In genomic region chr17:970388-970768, GRCh38 we compare ENCODE assay signal across 13 cellular contexts. TPM values are rescaled to one million over a fixed set of nuclear protein-coding genes. Genes with fewer than 3 reads are reported as not detected.
A peak's percentile ranks its signal among the peaks of the same experiment; 100 is the strongest.
DNase-seq lines count a peak whose midpoint lies in the region; ATAC-seq and TF ChIP-seq lines count a peak whose summit lies in the region.
"Had no signal": no experiment of that assay in that cellular context is flagged by ENCODE, and none has a peak within 500 bp of the region (broad histone marks: within the 10 kb centered on the region; RNA-seq: fewer than 3 reads in every experiment).

No MANE protein-coding gene starts in this region.

- H3K4me3 ChIP-seq in cardiac muscle cell (no peak overlapping the region), fibroblast of villous mesenchyme (ENCODE audit: low read depth, low read length) (peak overlapping the region; percentile 47), osteoblast (ENCODE audit: insufficient read depth, low read length) (no peak overlapping the region), tibial nerve (no peak overlapping the region)
- H3K4me3 ChIP-seq: spleen had no signal

- 82 to 83% methylated on average over 8 of the region's 8 CpGs for WGBS in tibial nerve, 2 donors

- TF ChIP-seq EP300 in tibial nerve (IDR thresholded peaks at IDR 0.05) = no peak

- peaks cover 46% of the 10 kb centered on the region for H4K20me1 ChIP-seq in osteoblast (ENCODE audit: insufficient read depth, low read length)

- ATAC-seq in GM18505 (IDR thresholded peaks at IDR 0.05; ENCODE audit: unreplicated experiment) (no peak), HG03521 (IDR thresholded peaks at IDR 0.05; ENCODE audit: unreplicated experiment) (no peak)

- DNase-seq in cardiac muscle cell (ENCODE audit: low read depth in 1 of 2, low spot score in 1 of 2) = no peak
- no peak for DNase-seq in cardiac septum (ENCODE audit: low spot score)
- DNase-seq in fibroblast of villous mesenchyme (ENCODE audit: low read depth) = no peak
- DNase-seq in osteoblast (ENCODE audit: insufficient read length, low spot score, missing footprints) = no peak
- no peak for DNase-seq in NCI-H128 (lab: John Stamatoyannopoulos, UW; ENCODE audit: unreplicated experiment)
- DNase-seq in tibial nerve (ENCODE audit: low spot score in 2 of 2) = no peak
- DNase-seq: CD4-positive, alpha-beta T cell; NCI-H187 treated with DMSO at 0.1 percent for 48 hours; NCI-H526; spleen had no signal

- TF ChIP-seq POLR2A in GM18505 (IDR thresholded peaks at IDR 0.05; ENCODE audit: borderline replicate concordance, extremely low read depth, insufficient read depth, insufficient read length) (no peak), tibial nerve (IDR thresholded peaks at IDR 0.05) (no peak)

- TF ChIP-seq CTCF in cardiac muscle cell (IDR thresholded peaks at IDR 0.05; ENCODE audit: low read depth, low read length) = no peak
- no peak for TF ChIP-seq CTCF in fibroblast of villous mesenchyme (IDR thresholded peaks at IDR 0.05; ENCODE audit: insufficient read depth, low read depth, low read length)
- TF ChIP-seq CTCF in osteoblast (IDR thresholded peaks at IDR 0.05; ENCODE audit: extremely low read depth, low read depth, low read length) = no peak
- no peak for TF ChIP-seq CTCF in tibial nerve (IDR thresholded peaks at IDR 0.05)

- H3K4me2 ChIP-seq in osteoblast (ENCODE audit: insufficient read depth, low read length) = peak overlapping the region; percentile 50

- H3K4me1 ChIP-seq in cardiac muscle cell (ENCODE audit: low read depth) (peaks cover 31% of the 10 kb centered on the region), osteoblast (ENCODE audit: insufficient read depth, low read length) (peaks cover 5% of the 10 kb centered on the region), tibial nerve (peaks cover 0 to 4% (median 0%) of the 10 kb centered on the region in 4 donors)
- H3K4me1 ChIP-seq: breast epithelium had no signal

- H3K36me3 ChIP-seq in cardiac muscle cell (no peaks in the 10 kb centered on the region), osteoblast (ENCODE audit: insufficient read depth, low read length) (peaks cover 6% of the 10 kb centered on the region), tibial nerve (no peaks in the 10 kb centered on the region)
- H3K36me3 ChIP-seq: breast epithelium, spleen had no signal

- H3K27me3 ChIP-seq in cardiac muscle cell (no peaks in the 10 kb centered on the region), osteoblast (ENCODE audit: insufficient read depth, low read length) (no peaks in the 10 kb centered on the region), tibial nerve (no peaks in the 10 kb centered on the region)
- H3K27me3 ChIP-seq: breast epithelium had no signal

- peaks cover 62% of the 10 kb centered on the region for H3K79me2 ChIP-seq in osteoblast (ENCODE audit: insufficient read depth, low read length)

- no peak overlapping the region for H2AFZ ChIP-seq in osteoblast (ENCODE audit: low read length)

- peak overlapping the region; percentile 89 for H3K27ac ChIP-seq in cardiac muscle cell
- no peak overlapping the region for H3K27ac ChIP-seq in osteoblast (ENCODE audit: low read depth, low read length)
- H3K27ac ChIP-seq in tibial nerve = no peak overlapping the region
- H3K27ac ChIP-seq: breast epithelium, spleen had no signal

- intact Hi-C loops in cardiac septum (cut with DNase I) = loop anchor here (10.0 kb wide), 1 partner anchor 56 kb away; no protein-coding TSS in a partner anchor

- H3K9me3 ChIP-seq in cardiac muscle cell (ENCODE audit: low read depth) = no peaks in the 10 kb centered on the region
- H3K9me3 ChIP-seq in osteoblast (ENCODE audit: low read depth, low read length) = no peaks in the 10 kb centered on the region
- H3K9me3 ChIP-seq in tibial nerve = no peaks in the 10 kb centered on the region
- H3K9me3 ChIP-seq: breast epithelium, spleen had no signal

RNA-seq across cellular contexts. Expression of gene NXN, which starts 9.2 kb away (rescaled TPM):
- total RNA-seq in cardiac muscle cell (107 and 122 TPM in 2 replicates), cardiac septum (14.3 TPM), fibroblast of villous mesenchyme (91.5 and 124 TPM in 2 replicates), osteoblast (60.7 and 68.8 TPM in 2 replicates), tibial nerve (10 to 100 TPM in 3 of 4 donors, 1 to 10 TPM in 1; 6.6 to 28.4 (median 14.7) TPM)
- 120 and 128 TPM in 2 replicates for polyA plus RNA-seq in cardiac muscle cell

RNA-seq across cellular contexts. Expression of gene TIMM22, which starts 26.6 kb away (rescaled TPM):
- total RNA-seq in cardiac muscle cell (26.8 and 28.4 TPM in 2 replicates), cardiac septum (17.8 TPM), fibroblast of villous mesenchyme (16.8 and 20.3 TPM in 2 replicates), osteoblast (10.5 and 10.6 TPM in 2 replicates), tibial nerve (10 to 100 TPM; 11.1 to 18.4 (median 14.7) TPM)
- polyA plus RNA-seq in cardiac muscle cell = 33.1 and 34.7 TPM in 2 replicates
